Comparison of ENCODE assay signal across 12 cellular contexts in genomic region chr7:102610441-102610840, GRCh38. TPM values are rescaled to one million over a fixed set of nuclear protein-coding genes. Genes with fewer than 3 reads are reported as not detected.
DNase-seq lines count a peak whose midpoint lies in the region; ATAC-seq, FAIRE-seq and TF ChIP-seq lines count a peak whose summit lies in the region.
"Not testable (repeated sequence)": the region's sequence is repeated elsewhere in the genome, so short reads cannot be mapped to it uniquely, and the experiment has no call there.
"Had no signal": no experiment of that assay in that cellular context is flagged by ENCODE, and none has a peak within 500 bp of the region (broad histone marks: within the 10 kb centered on the region; RNA-seq: fewer than 3 reads in every experiment).

No MANE protein-coding gene starts in this region.

- not testable (repeated sequence) for TF ChIP-seq CTCF in HCT116 (IDR thresholded peaks at IDR 0.05 in 2 of 3, conservative IDR thresholded peaks at IDR 0.05 in 1 of 3; ENCODE audit: borderline replicate concordance in 1 of 3, insufficient read depth in 1 of 3, low read depth in 2 of 3, low read length in 2 of 3); GM12878 (IDR thresholded peaks at IDR 0.05 in 2 of 3, conservative IDR thresholded peaks at IDR 0.05 in 1 of 3; ENCODE audit: control insufficient read depth in 2 of 3, extremely low read depth in 1 of 3, insufficient read depth in 1 of 3, low read depth in 3 of 3, low read length in 3 of 3); mucosa of descending colon (IDR thresholded peaks at IDR 0.05); upper lobe of right lung (IDR thresholded peaks at IDR 0.05)

- H4K20me1 ChIP-seq in HCT116 (ENCODE audit: insufficient read depth); GM12878 (ENCODE audit: control insufficient read depth, insufficient read depth): not testable (repeated sequence)

- not testable (repeated sequence) for H3K9me2 ChIP-seq in HCT116 (ENCODE audit: insufficient read depth)

- not testable (repeated sequence) for H3K9me3 Mint-ChIP-seq in activated CD4-positive, alpha-beta T cell treated with anti-CD3 and anti-CD28 coated beads, Interleukin-2, amount 10 ng/mL, durations not matched to agents 24 days and 14 days

- intact Hi-C loops in HCT116 (cut with micrococcal nuclease); activated CD4-positive, alpha-beta T cell treated with anti-CD3 and anti-CD28 coated beads, Interleukin-2, amount 10 ng/mL, durations not matched to agents 24 days and 14 days (cut with micrococcal nuclease); GM12878 (cut with micrococcal nuclease; ENCODE audit: unreplicated experiment); left cardiac atrium (cut with DNase I); left colon (cut with DNase I, micrococcal nuclease); mucosa of descending colon (cut with DNase I, micrococcal nuclease); sciatic nerve (cut with DNase I); upper lobe of right lung (cut with DNase I): not testable (repeated sequence)

- not testable (repeated sequence) for H3K36me3 Mint-ChIP-seq in activated CD4-positive, alpha-beta T cell treated with anti-CD3 and anti-CD28 coated beads, Interleukin-2, amount 10 ng/mL, durations not matched to agents 24 days and 14 days (ENCODE audit: low read depth)

- H3K4me3 Mint-ChIP-seq in activated CD4-positive, alpha-beta T cell treated with anti-CD3 and anti-CD28 coated beads, Interleukin-2, amount 10 ng/mL, durations not matched to agents 24 days and 14 days: not testable (repeated sequence)

- H3K9ac ChIP-seq in HCT116 (ENCODE audit: low read length); GM12878 (ENCODE audit: control insufficient read depth, insufficient read depth, low read length): not testable (repeated sequence)

- H3K27ac ChIP-seq in HCT116 (ENCODE audit: low read depth, low read length); GM12878 (ENCODE audit: control insufficient read depth, insufficient read depth); upper lobe of right lung: not testable (repeated sequence)

- H3K27ac Mint-ChIP-seq in activated CD4-positive, alpha-beta T cell treated with anti-CD3 and anti-CD28 coated beads, Interleukin-2, amount 10 ng/mL, durations not matched to agents 24 days and 14 days: not testable (repeated sequence)

- CTCF ChIA-PET in HCT116 (lab: Charles Lee); GM12878 (lab: Yijun Ruan, JAX): not testable (repeated sequence)

- TF ChIP-seq RAD21 in HCT116 (IDR thresholded peaks at IDR 0.05; ENCODE audit: low read depth); GM12878 (IDR thresholded peaks at IDR 0.05; ENCODE audit: insufficient read depth, low read depth, low read length): not testable (repeated sequence)

- not testable (repeated sequence) for FAIRE-seq in GM12878 (lab: Jason Lieb, UNC)

- in situ Hi-C loops in GM12878 (cut with MboI): not testable (repeated sequence)

- not testable (repeated sequence) for H3K79me2 ChIP-seq in HCT116 (ENCODE audit: insufficient read depth, low read length); GM12878 (ENCODE audit: control insufficient read depth, insufficient read depth, low read length)

- TF ChIP-seq EP300 in GM12878 (IDR thresholded peaks at IDR 0.05; ENCODE audit: borderline replicate concordance in 1 of 2, control insufficient read depth in 1 of 2, low read depth in 2 of 2, low read length in 2 of 2): not testable (repeated sequence)

- H2AFZ ChIP-seq in HCT116 (ENCODE audit: low read depth, low read length, poor library complexity, severe bottlenecking); GM12878 (ENCODE audit: control insufficient read depth, low read depth, low read length): not testable (repeated sequence)

- H3K27me3 Mint-ChIP-seq in activated CD4-positive, alpha-beta T cell treated with anti-CD3 and anti-CD28 coated beads, Interleukin-2, amount 10 ng/mL, durations not matched to agents 24 days and 14 days: not testable (repeated sequence)

- H3K4me1 Mint-ChIP-seq in activated CD4-positive, alpha-beta T cell treated with anti-CD3 and anti-CD28 coated beads, Interleukin-2, amount 10 ng/mL, durations not matched to agents 24 days and 14 days: not testable (repeated sequence)

- not testable (repeated sequence) for ATAC-seq in HCT116, GM12878, left cardiac atrium, left colon, mucosa of descending colon, upper lobe of right lung
- peak; percentile 0 for ATAC-seq in sciatic nerve

- 51% methylated on average over 2 of the region's 7 CpGs for WGBS in GM12878 (ENCODE audit: insufficient coverage, insufficient replicate concordance, low lambda C conversion rate, missing lambda C conversion rate)

- not testable (repeated sequence) for H3K4me1 ChIP-seq in HCT116 (ENCODE audit: control insufficient read depth in 1 of 2, insufficient read depth in 2 of 2, low read length in 2 of 2); GM12878 (ENCODE audit: control insufficient read depth, insufficient read depth, low read length); mucosa of descending colon (ENCODE audit: low read depth); upper lobe of right lung

- POLR2A ChIA-PET in HCT116 (lab: Charles Lee); GM12878 (lab: Charles Lee): not testable (repeated sequence)

- BruUV-seq in HCT116 (replicated peaks; lab: Mats Ljungman, UMichigan): TSS peak; percentile 32
- TSS peak; percentile 63 for BruUV-seq in GM12878 (replicated peaks; lab: Mats Ljungman, UMichigan)

- TF ChIP-seq POLR2A in HCT116 (IDR thresholded peaks at IDR 0.05; ENCODE audit: borderline replicate concordance, extremely low read depth, insufficient read depth, insufficient read length); GM12878 (IDR thresholded peaks at IDR 0.05; ENCODE audit: low read depth, low read length): not testable (repeated sequence)

- not testable (repeated sequence) for DNase-seq in HCT116 (ENCODE audit: low read depth, low spot score); GM12878 (ENCODE audit: low read depth, low spot score)
- peak; percentile 57 for DNase-seq in activated CD4-positive, alpha-beta T cell treated with anti-CD3 and anti-CD28 coated beads, Interleukin-2, amount 10 ng/mL, durations not matched to agents 24 days and 14 days
- DNase-seq in left cardiac atrium: peak; percentile 15
- peak; percentile 4 to 19 for DNase-seq in left colon
- DNase-seq in mucosa of descending colon: peak in 2 of 3 donors; percentile 14 to 15
- DNase-seq in sciatic nerve (ENCODE audit: low spot score): peak; percentile 50
- DNase-seq in upper lobe of right lung: peak; percentile 56

- RAD21 ChIA-PET in HCT116 (lab: Charles Lee; ENCODE audit: low non-redundant PET in 1 of 2, low total read pairs in 2 of 2, uncharacterized antibody in 2 of 2, unreplicated experiment in 2 of 2); GM12878 (lab: Charles Lee; ENCODE audit: unreplicated experiment): not testable (repeated sequence)

- H3K27me3 ChIP-seq in HCT116 (ENCODE audit: insufficient read depth, low read length); GM12878 (replicated peaks in 1 of 2; ENCODE audit: control insufficient read depth in 2 of 2, insufficient read depth in 2 of 2, low read length in 1 of 2); upper lobe of right lung: not testable (repeated sequence)

- not testable (repeated sequence) for H3K4me3 ChIP-seq in HCT116 (replicated peaks in 1 of 2; ENCODE audit: low read depth in 1 of 2, low read length in 2 of 2); GM12878; mucosa of descending colon; upper lobe of right lung

- not testable (repeated sequence) for H3K9me3 ChIP-seq in HCT116 (ENCODE audit: control insufficient read depth in 1 of 2, insufficient read depth in 1 of 2, low read depth in 1 of 2, low read length in 2 of 2); GM12878 (replicated peaks; ENCODE audit: control insufficient read depth, insufficient read depth, low read length); mucosa of descending colon; upper lobe of right lung

- H3K4me2 ChIP-seq in HCT116 (ENCODE audit: low read length); GM12878 (ENCODE audit: control insufficient read depth, insufficient read depth): not testable (repeated sequence)

- not testable (repeated sequence) for H3K36me3 ChIP-seq in HCT116 (ENCODE audit: control insufficient read depth in 1 of 2, insufficient read depth in 2 of 2, low read length in 2 of 2); GM12878 (ENCODE audit: control insufficient read depth in 2 of 2, insufficient read depth in 2 of 2, low read length in 1 of 2); mucosa of descending colon (ENCODE audit: low read depth); upper lobe of right lung

- SMC1A ChIA-PET in GM12878 (lab: Charles Lee; ENCODE audit: uncharacterized antibody, unreplicated experiment): not testable (repeated sequence)

RNA-seq across cellular contexts. Expression of gene RASA4, which starts 6.1 kb away (rescaled TPM):
- total RNA-seq in HCT116 (2021; ENCODE audit: unreplicated experiment): 18.3 TPM
- polyA plus RNA-seq in HCT116 (2012): 9.6 and 13.1 TPM in 2 replicates
- 52.8 and 54.1 TPM in 2 replicates for total RNA-seq in activated CD4-positive, alpha-beta T cell treated with anti-CD3 and anti-CD28 coated beads, Interleukin-2, amount 10 ng/mL, durations not matched to agents 24 days and 14 days
- total RNA-seq in GM12878 (2013; cell fraction: nucleolus; rRNA removed): 196 and 208 TPM in 2 replicates
- 17.5 and 24.6 TPM in 2 replicates for total RNA-seq in GM12878 (2014; rRNA removed)
- total RNA-seq in GM12878 (2014; rRNA removed; fragmentation: Illumina TruSeq; extraction: Trizol): 9.0 and 9.7 TPM in 2 replicates
- 35.2 and 35.8 TPM in 2 replicates for total RNA-seq in GM12878 (2021)
- 10.5 TPM for polyA plus RNA-seq in GM12878 (2011; ENCODE audit: low read depth)
- 6.0 and 11.3 TPM in 2 replicates for polyA plus RNA-seq in GM12878 (2011; rRNA removed)
- polyA plus RNA-seq in GM12878 (2011; cell fraction: cytosol; rRNA removed): 15.7 and 20.6 TPM in 2 replicates
- polyA plus RNA-seq in GM12878 (2011; cell fraction: nucleus; rRNA removed): 117 and 146 TPM in 2 replicates
- polyA plus RNA-seq in GM12878 (2012): 27.9 and 38.8 TPM in 2 replicates
- 2.8 and 8.9 TPM in 2 replicates for polyA plus RNA-seq in GM12878 (2014; fragmentation: Illumina TruSeq; extraction: Trizol)
- polyA plus RNA-seq in GM12878 (2014; fragmentation: Nextera tagmentation; extraction: Ambion mirVana): 1 to 10 TPM; 1.7 to 2.4 TPM
- polyA plus RNA-seq in GM12878 (2014; rRNA removed): 30.9 and 40.0 TPM in 2 replicates
- 10 to 100 TPM; 16.7 to 20.4 TPM for polyA plus RNA-seq in GM12878 (2016; fragmentation: Nextera tagmentation; extraction: Ambion mirVana)
- 57.3 and 60.3 TPM in 2 replicates for polyA minus RNA-seq in GM12878 (2011; rRNA and poly(A)+ RNA removed)
- polyA minus RNA-seq in GM12878 (2011; cell fraction: cytosol; rRNA and poly(A)+ RNA removed): 12.2 and 26.5 TPM in 2 replicates
- 57.7 and 92.9 TPM in 2 replicates for polyA minus RNA-seq in GM12878 (2011; cell fraction: nucleus; rRNA and poly(A)+ RNA removed)
- total RNA-seq in left cardiac atrium: 10 to 100 TPM; 16.2 to 33.5 TPM
- 10 to 100 TPM; 16.7 to 31.9 TPM for total RNA-seq in left colon
- total RNA-seq in mucosa of descending colon: 10 to 100 TPM; 18.3 to 68.4 (median 21.5) TPM
- 233 TPM for total RNA-seq in sciatic nerve
- total RNA-seq in upper lobe of right lung: 78.8 TPM

RNA-seq across cellular contexts. Expression of gene UPK3BL1, which starts 32.1 kb away (rescaled TPM):
- total RNA-seq in HCT116 (2021; ENCODE audit: unreplicated experiment) (7.1 TPM), GM12878 (2014; rRNA removed) (29.0 and 33.0 TPM in 2 replicates), GM12878 (2014; rRNA removed; fragmentation: Illumina TruSeq; extraction: Trizol) (21.1 and 22.8 TPM in 2 replicates), GM12878 (2021) (21.8 and 25.8 TPM in 2 replicates), left cardiac atrium (10 to 100 TPM in 1 of 2 donors, 1 to 10 TPM in 1; 8.3 to 19.2 TPM), left colon (10 to 100 TPM in 1 of 2 donors, 1 to 10 TPM in 1; 6.3 to 27.5 TPM), mucosa of descending colon (10 to 100 TPM; 10.7 to 23.1 (median 12.3) TPM), sciatic nerve (23.0 TPM), upper lobe of right lung (39.4 TPM)
- polyA plus RNA-seq in HCT116 (2012): 12.0 and 13.4 TPM in 2 replicates
- total RNA-seq in activated CD4-positive, alpha-beta T cell treated with anti-CD3 and anti-CD28 coated beads, Interleukin-2, amount 10 ng/mL, durations not matched to agents 24 days and 14 days: 14.4 and 23.0 TPM in 2 replicates
- total RNA-seq in GM12878 (2013; cell fraction: nucleolus; rRNA removed): 50.8 and 61.6 TPM in 2 replicates
- polyA plus RNA-seq in GM12878 (2011; ENCODE audit: low read depth): 16.3 TPM
- polyA plus RNA-seq in GM12878 (2011; rRNA removed) (16.5 and 34.2 TPM in 2 replicates), GM12878 (2014; fragmentation: Illumina TruSeq; extraction: Trizol) (7.4 and 16.6 TPM in 2 replicates), GM12878 (2014; fragmentation: Nextera tagmentation; extraction: Ambion mirVana) (10 to 100 TPM in 1 of 2 experiments, 1 to 10 TPM in 1; 5.9 to 12.5 TPM), GM12878 (2014; rRNA removed) (68.6 and 77.0 TPM in 2 replicates), GM12878 (2016; fragmentation: Nextera tagmentation; extraction: Ambion mirVana) (10 to 100 TPM; 24.2 to 28.3 TPM)
- 23.9 and 32.0 TPM in 2 replicates for polyA plus RNA-seq in GM12878 (2011; cell fraction: cytosol; rRNA removed)
- 107 and 155 TPM in 2 replicates for polyA plus RNA-seq in GM12878 (2011; cell fraction: nucleus; rRNA removed)
- 28.4 and 33.3 TPM in 2 replicates for polyA plus RNA-seq in GM12878 (2012)
- 6.5 and 21.2 TPM in 2 replicates for polyA minus RNA-seq in GM12878 (2011; rRNA and poly(A)+ RNA removed)
- 8.6 and 10.8 TPM in 2 replicates for polyA minus RNA-seq in GM12878 (2011; cell fraction: cytosol; rRNA and poly(A)+ RNA removed)
- polyA minus RNA-seq in GM12878 (2011; cell fraction: nucleus; rRNA and poly(A)+ RNA removed): 8.7 and 26.7 TPM in 2 replicates

RNA-seq across cellular contexts. Expression of gene POLR2J3, which starts 38.1 kb away (rescaled TPM):
- 14.0 TPM for total RNA-seq in HCT116 (2021; ENCODE audit: unreplicated experiment)
- polyA plus RNA-seq in HCT116 (2012): 13.4 and 16.4 TPM in 2 replicates
- 49.3 and 50.9 TPM in 2 replicates for total RNA-seq in activated CD4-positive, alpha-beta T cell treated with anti-CD3 and anti-CD28 coated beads, Interleukin-2, amount 10 ng/mL, durations not matched to agents 24 days and 14 days
- 549 and 576 TPM in 2 replicates for total RNA-seq in GM12878 (2013; cell fraction: nucleolus; rRNA removed)
- total RNA-seq in GM12878 (2014; rRNA removed): 23.1 and 24.1 TPM in 2 replicates
- 70.7 and 85.4 TPM in 2 replicates for total RNA-seq in GM12878 (2014; rRNA removed; fragmentation: Illumina TruSeq; extraction: Trizol)
- 24.0 and 29.1 TPM in 2 replicates for total RNA-seq in GM12878 (2021)
- polyA plus RNA-seq in GM12878 (2011; ENCODE audit: low read depth): 27.4 TPM
- 140 and 162 TPM in 2 replicates for polyA plus RNA-seq in GM12878 (2011; rRNA removed)
- 43.4 and 61.4 TPM in 2 replicates for polyA plus RNA-seq in GM12878 (2011; cell fraction: cytosol; rRNA removed)
- 167 and 189 TPM in 2 replicates for polyA plus RNA-seq in GM12878 (2011; cell fraction: nucleus; rRNA removed)
- 30.1 and 74.4 TPM in 2 replicates for polyA plus RNA-seq in GM12878 (2012)
- polyA plus RNA-seq in GM12878 (2014; fragmentation: Illumina TruSeq; extraction: Trizol): 117 and 120 TPM in 2 replicates
- 10 to 100 TPM; 27.3 to 30.4 TPM for polyA plus RNA-seq in GM12878 (2014; fragmentation: Nextera tagmentation; extraction: Ambion mirVana)
- polyA plus RNA-seq in GM12878 (2014; rRNA removed): 35.3 and 35.4 TPM in 2 replicates
- 100 to 1,000 TPM; 130 to 143 TPM for polyA plus RNA-seq in GM12878 (2016; fragmentation: Nextera tagmentation; extraction: Ambion mirVana)
- polyA minus RNA-seq in GM12878 (2011; rRNA and poly(A)+ RNA removed): 64.6 and 89.4 TPM in 2 replicates
- polyA minus RNA-seq in GM12878 (2011; cell fraction: cytosol; rRNA and poly(A)+ RNA removed): 3.3 and 28.9 TPM in 2 replicates
- 78.2 and 172 TPM in 2 replicates for polyA minus RNA-seq in GM12878 (2011; cell fraction: nucleus; rRNA and poly(A)+ RNA removed)
- 10 to 100 TPM in 1 of 2 donors, 1 to 10 TPM in 1; 9.2 to 14.6 TPM for total RNA-seq in left cardiac atrium
- 10 to 100 TPM; 24.1 to 27.1 TPM for total RNA-seq in left colon
- total RNA-seq in mucosa of descending colon: 10 to 100 TPM; 23.7 to 43.7 (median 27.5) TPM
- 64.2 TPM for total RNA-seq in sciatic nerve
- total RNA-seq in upper lobe of right lung: 36.7 TPM

RNA-seq across cellular contexts. Expression of gene SPDYE2B, which starts 39.7 kb away (rescaled TPM):
- not detected for total RNA-seq in HCT116 (2021; ENCODE audit: unreplicated experiment)
- 0.12 and 0.17 TPM in 2 replicates for polyA plus RNA-seq in HCT116 (2012)
- total RNA-seq in activated CD4-positive, alpha-beta T cell treated with anti-CD3 and anti-CD28 coated beads, Interleukin-2, amount 10 ng/mL, durations not matched to agents 24 days and 14 days: not detected in 2 replicates
- not detected in 2 replicates for total RNA-seq in GM12878 (2013; cell fraction: nucleolus; rRNA removed)
- total RNA-seq in GM12878 (2014; rRNA removed): not detected in 2 replicates
- not detected in 2 replicates for total RNA-seq in GM12878 (2014; rRNA removed; fragmentation: Illumina TruSeq; extraction: Trizol)
- total RNA-seq in GM12878 (2021): not detected in 2 replicates
- polyA plus RNA-seq in GM12878 (2011; ENCODE audit: low read depth): not detected
- not detected in 2 replicates for polyA plus RNA-seq in GM12878 (2011; rRNA removed)
- not detected in 2 replicates for polyA plus RNA-seq in GM12878 (2011; cell fraction: cytosol; rRNA removed)
- polyA plus RNA-seq in GM12878 (2011; cell fraction: nucleus; rRNA removed): not detected in 2 replicates
- 0.28 and 0.32 TPM in 2 replicates for polyA plus RNA-seq in GM12878 (2012)
- polyA plus RNA-seq in GM12878 (2014; fragmentation: Illumina TruSeq; extraction: Trizol): not detected in 2 replicates
- polyA plus RNA-seq in GM12878 (2014; fragmentation: Nextera tagmentation; extraction: Ambion mirVana): under 1 TPM in 1 of 2 experiments, not detected in 1; 0.19 TPM
- polyA plus RNA-seq in GM12878 (2014; rRNA removed): not detected in 2 replicates
- polyA plus RNA-seq in GM12878 (2016; fragmentation: Nextera tagmentation; extraction: Ambion mirVana): under 1 TPM; 0.32 to 0.59 TPM
- polyA minus RNA-seq in GM12878 (2011; rRNA and poly(A)+ RNA removed): not detected in 2 replicates
- polyA minus RNA-seq in GM12878 (2011; cell fraction: cytosol; rRNA and poly(A)+ RNA removed): not detected in 2 replicates
- not detected in 2 replicates for polyA minus RNA-seq in GM12878 (2011; cell fraction: nucleus; rRNA and poly(A)+ RNA removed)
- not detected for total RNA-seq in left cardiac atrium
- not detected for total RNA-seq in left colon
- not detected for total RNA-seq in mucosa of descending colon
- total RNA-seq in sciatic nerve: not detected
- total RNA-seq in upper lobe of right lung: not detected
- total RNA-seq: A172; CD4-positive, alpha-beta memory T cell; G401; GM23248 had no signal
- polyA plus RNA-seq: CD4-positive, alpha-beta memory T cell; GM23248 had no signal

RNA-seq across cellular contexts. Expression of gene SPDYE2, which starts 59.4 kb away (rescaled TPM):
- not detected for total RNA-seq in HCT116 (2021; ENCODE audit: unreplicated experiment)
- polyA plus RNA-seq in HCT116 (2012): 0.12 and 1.2 TPM in 2 replicates
- total RNA-seq in activated CD4-positive, alpha-beta T cell treated with anti-CD3 and anti-CD28 coated beads, Interleukin-2, amount 10 ng/mL, durations not matched to agents 24 days and 14 days: 0.19 TPM in 1 of 2 replicates, not detected in the other
- total RNA-seq in GM12878 (2013; cell fraction: nucleolus; rRNA removed): not detected in 2 replicates
- not detected in 2 replicates for total RNA-seq in GM12878 (2014; rRNA removed)
- not detected in 2 replicates for total RNA-seq in GM12878 (2014; rRNA removed; fragmentation: Illumina TruSeq; extraction: Trizol)
- total RNA-seq in GM12878 (2021): not detected in 2 replicates
- polyA plus RNA-seq in GM12878 (2011; ENCODE audit: low read depth): not detected
- not detected in 2 replicates for polyA plus RNA-seq in GM12878 (2011; rRNA removed)
- polyA plus RNA-seq in GM12878 (2011; cell fraction: cytosol; rRNA removed): not detected in 2 replicates
- polyA plus RNA-seq in GM12878 (2011; cell fraction: nucleus; rRNA removed): 0.07 TPM in 1 of 2 replicates, not detected in the other
- 0.53 and 1.2 TPM in 2 replicates for polyA plus RNA-seq in GM12878 (2012)
- not detected in 2 replicates for polyA plus RNA-seq in GM12878 (2014; fragmentation: Illumina TruSeq; extraction: Trizol)
- polyA plus RNA-seq in GM12878 (2014; fragmentation: Nextera tagmentation; extraction: Ambion mirVana): under 1 TPM; 0.16 to 0.19 TPM
- polyA plus RNA-seq in GM12878 (2014; rRNA removed): not detected in 2 replicates
- 1 to 10 TPM; 4.4 to 6.4 TPM for polyA plus RNA-seq in GM12878 (2016; fragmentation: Nextera tagmentation; extraction: Ambion mirVana)
- not detected in 2 replicates for polyA minus RNA-seq in GM12878 (2011; rRNA and poly(A)+ RNA removed)
- not detected in 2 replicates for polyA minus RNA-seq in GM12878 (2011; cell fraction: cytosol; rRNA and poly(A)+ RNA removed)
- polyA minus RNA-seq in GM12878 (2011; cell fraction: nucleus; rRNA and poly(A)+ RNA removed): not detected in 2 replicates
- total RNA-seq in left cardiac atrium: not detected
- total RNA-seq in left colon: not detected
- not detected for total RNA-seq in mucosa of descending colon
- 0.31 TPM for total RNA-seq in sciatic nerve
- total RNA-seq in upper lobe of right lung: not detected
- total RNA-seq: A172, G401, GM23248 had no signal
